ENCODE assay signal across 10 cellular contexts in the genomic region with DNA sequence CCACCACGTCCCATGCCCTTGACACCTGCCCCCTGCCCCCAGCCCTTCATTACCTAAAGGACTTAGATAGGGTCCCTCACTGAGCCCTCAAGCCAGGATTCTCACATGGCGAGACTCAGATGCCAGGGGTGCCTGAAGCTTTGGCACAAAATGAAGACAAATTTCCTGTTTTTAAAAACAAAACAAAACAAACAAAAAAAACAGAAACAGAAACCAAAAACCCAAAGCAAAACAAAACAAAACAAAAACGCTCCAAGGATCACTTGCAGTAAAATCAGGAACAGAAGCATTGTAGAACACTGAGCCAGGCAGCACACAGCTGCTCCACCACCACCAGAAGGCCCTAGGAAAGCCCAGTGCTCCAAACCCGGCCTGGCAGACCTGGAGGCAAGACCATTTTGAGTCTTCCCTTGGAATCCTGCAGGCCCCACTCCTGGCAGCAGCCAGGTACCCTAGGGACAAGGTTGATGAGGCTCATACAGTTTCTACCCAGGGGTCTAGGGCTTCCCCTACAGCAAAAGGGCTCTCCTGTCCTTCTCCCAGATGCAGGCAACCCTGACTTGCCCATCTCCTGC. TPM values are rescaled to one million over a fixed set of nuclear protein-coding genes. Genes with fewer than 3 reads are reported as not detected.
A peak's percentile ranks its signal among the peaks of the same experiment; 100 is the strongest.
DNase-seq lines count a peak whose midpoint lies in the region; ATAC-seq, FAIRE-seq and TF ChIP-seq lines count a peak whose summit lies in the region.
"Had no signal": no experiment of that assay in that cellular context is flagged by ENCODE, and none has a peak within 500 bp of the region (broad histone marks: within the 10 kb centered on the region; RNA-seq: fewer than 3 reads in every experiment).

No MANE protein-coding gene starts in this region.

- no peaks in the 10 kb centered on the region for H3K9me2 ChIP-seq in MM.1S (replicated peaks; ENCODE audit: insufficient read depth, low read length)

- H3K36me3 ChIP-seq in CD4-positive, CD25-positive, alpha-beta regulatory T cell (ENCODE audit: control insufficient read depth, insufficient read depth, low read length) = no peaks in the 10 kb centered on the region
- no peaks in the 10 kb centered on the region for H3K36me3 ChIP-seq in MM.1S (replicated peaks; ENCODE audit: insufficient read depth, low read length)
- no peaks in the 10 kb centered on the region for H3K36me3 ChIP-seq in colonic mucosa

- H3K79me2 ChIP-seq in MM.1S (ENCODE audit: low read length) = peaks cover 42% of the 10 kb centered on the region

- H3K27me3 ChIP-seq in CD4-positive, CD25-positive, alpha-beta regulatory T cell (ENCODE audit: control insufficient read depth, insufficient read depth, low read length) = no peaks in the 10 kb centered on the region
- H3K27me3 ChIP-seq in MM.1S (replicated peaks; ENCODE audit: insufficient read depth, low read length) = no peaks in the 10 kb centered on the region
- H3K27me3 ChIP-seq in colonic mucosa = no peaks in the 10 kb centered on the region

- no peak for FAIRE-seq in H54 (lab: Jason Lieb, UNC)
- FAIRE-seq: bronchial epithelial cell had no signal

- peak overlapping the region in 1 of 4 donors; percentile 33 for H3K4me3 Mint-ChIP-seq in CD4-positive, CD25-positive, alpha-beta regulatory T cell
- no peak overlapping the region for H3K4me3 Mint-ChIP-seq in osteocyte (ENCODE audit: unreplicated experiment)

- H3K27ac Mint-ChIP-seq in CD4-positive, CD25-positive, alpha-beta regulatory T cell = peak overlapping the region; percentile 63 to 86 (median 82)
- H3K27ac Mint-ChIP-seq in osteocyte (ENCODE audit: unreplicated experiment) = peak overlapping the region; percentile 79

- no peak overlapping the region for H3K27ac ChIP-seq in CD4-positive, CD25-positive, alpha-beta regulatory T cell (ENCODE audit: insufficient read depth, low read length, poor library complexity, severe bottlenecking)
- H3K27ac ChIP-seq in MM.1S (ENCODE audit: low read length) = no peak overlapping the region; the same call in 1 of the 2 replicates
- peak overlapping the region; percentile 14 for H3K27ac ChIP-seq in colonic mucosa

- H3K4me1 ChIP-seq in CD4-positive, CD25-positive, alpha-beta regulatory T cell (ENCODE audit: control insufficient read depth, insufficient read depth, low read length, poor library complexity, severe bottlenecking) = peaks cover 21% of the 10 kb centered on the region
- peaks cover 17% of the 10 kb centered on the region for H3K4me1 ChIP-seq in MM.1S (ENCODE audit: low read length)
- peaks cover 36% of the 10 kb centered on the region for H3K4me1 ChIP-seq in colonic mucosa

- no peak overlapping the region for H3K4me3 ChIP-seq in CD4-positive, CD25-positive, alpha-beta regulatory T cell (ENCODE audit: low read depth, low read length)
- H3K4me3 ChIP-seq in MM.1S (ENCODE audit: low read length) (0 out of 2 replicates have a peak overlapping the region, but pooled peaks have one; percentile 5), colonic mucosa (no peak overlapping the region)

- no peaks in the 10 kb centered on the region for H3K9me3 Mint-ChIP-seq in CD4-positive, CD25-positive, alpha-beta regulatory T cell
- no peaks in the 10 kb centered on the region for H3K9me3 Mint-ChIP-seq in osteocyte (ENCODE audit: unreplicated experiment)

- H4K20me1 ChIP-seq in MM.1S (ENCODE audit: insufficient read depth, low read length) = no peaks in the 10 kb centered on the region

- H3K36me3 Mint-ChIP-seq in CD4-positive, CD25-positive, alpha-beta regulatory T cell = peaks cover 9% of the 10 kb centered on the region
- no peaks in the 10 kb centered on the region for H3K36me3 Mint-ChIP-seq in osteocyte (ENCODE audit: unreplicated experiment)

- no peak for DNase-seq in CD4-positive, CD25-positive, alpha-beta regulatory T cell
- no peak for DNase-seq in MM.1S
- no peak for DNase-seq in colonic mucosa
- no peak for DNase-seq in osteocyte (ENCODE audit: extremely low spot score, unreplicated experiment)
- DNase-seq in H54 (ENCODE audit: insufficient read length, low spot score) = no peak
- DNase-seq in mucosa of gallbladder (ENCODE audit: low spot score) = no peak
- DNase-seq: NCI-H146 had no signal

- H3K4me2 ChIP-seq in MM.1S (ENCODE audit: low read depth, low read length) = peak overlapping the region; percentile 50; the same call in 1 of the 2 replicates

- H3F3A ChIP-seq in MM.1S (ENCODE audit: insufficient read depth, low read length) = no peaks in the 10 kb centered on the region

- TF ChIP-seq POLR2A in H54 (IDR thresholded peaks at IDR 0.05; ENCODE audit: low read depth, low read length) = no peak

- H3K27me3 Mint-ChIP-seq in CD4-positive, CD25-positive, alpha-beta regulatory T cell = no peaks in the 10 kb centered on the region
- H3K27me3 Mint-ChIP-seq in osteocyte (ENCODE audit: unreplicated experiment) = no peaks in the 10 kb centered on the region

- peaks cover 9 to 52% (median 31%) of the 10 kb centered on the region in 4 donors for H3K4me1 Mint-ChIP-seq in CD4-positive, CD25-positive, alpha-beta regulatory T cell
- H3K4me1 Mint-ChIP-seq in osteocyte (ENCODE audit: unreplicated experiment) = peaks cover 91% of the 10 kb centered on the region

- ATAC-seq in CD4-positive, CD25-positive, alpha-beta regulatory T cell (ENCODE audit: low read depth in 2 of 2) = no peak
- ATAC-seq in HG03159 (IDR thresholded peaks at IDR 0.05; ENCODE audit: unreplicated experiment) (no peak), GM19023 (IDR thresholded peaks at IDR 0.05; ENCODE audit: unreplicated experiment) (no peak)

- TF ChIP-seq CTCF in MM.1S (IDR thresholded peaks at IDR 0.05; ENCODE audit: low read length) = no peak
- no peak for TF ChIP-seq CTCF in colonic mucosa (IDR thresholded peaks at IDR 0.05)
- TF ChIP-seq CTCF in osteocyte (IDR thresholded peaks at IDR 0.05) = no peak

- no peak overlapping the region for H2AFZ ChIP-seq in MM.1S (ENCODE audit: low read length)

- H3K9ac ChIP-seq in MM.1S (ENCODE audit: low read length) (peak overlapping the region; percentile 24; the same call in 1 of the 2 replicates), colonic mucosa (ENCODE audit: low read depth in 2 of 2, low read length in 2 of 2) (peak overlapping the region; percentile 26 to 51)

- intact Hi-C loops in colonic mucosa (cut with DNase I) = no loop called here

- H3K9me3 ChIP-seq in CD4-positive, CD25-positive, alpha-beta regulatory T cell (ENCODE audit: control insufficient read depth in 2 of 2, low read length in 2 of 2) = no peaks in the 10 kb centered on the region
- H3K9me3 ChIP-seq in MM.1S (replicated peaks; ENCODE audit: insufficient read depth, low read length) (no peaks in the 10 kb centered on the region), colonic mucosa (no peaks in the 10 kb centered on the region)

RNA-seq across cellular contexts. Expression of a gene that starts 20.8 kb away (rescaled TPM):
- 193 TPM for total RNA-seq in CD4-positive, CD25-positive, alpha-beta regulatory T cell
- 10 to 100 TPM; 16.8 to 22.6 (median 20.2) TPM for polyA plus RNA-seq in CD4-positive, CD25-positive, alpha-beta regulatory T cell
- 100 to 1,000 TPM in 1 of 2 donors, 10 to 100 TPM in 1; 63.3 to 112 TPM for total RNA-seq in colonic mucosa
- total RNA-seq in osteocyte = 27.8 and 28.8 TPM in 2 replicates
- total RNA-seq in mucosa of gallbladder = 198 TPM
